Comparison of ENCODE assay signal across 13 cellular contexts in genomic region chr1:18109058-18109755, GRCh38. TPM values are rescaled to one million over a fixed set of nuclear protein-coding genes. Genes with fewer than 3 reads are reported as not detected.
DNase-seq lines count a peak whose midpoint lies in the region; ATAC-seq and TF ChIP-seq lines count a peak whose summit lies in the region.
"Had no signal": no experiment of that assay in that cellular context is flagged by ENCODE, and none has a peak within 500 bp of the region (broad histone marks: within the 10 kb centered on the region; RNA-seq: fewer than 3 reads in every experiment).

No MANE protein-coding gene starts in this region.

- 1 to 2% methylated on average over 22 to 32 of the region's 32 CpGs for WGBS in endodermal cell (ENCODE audit: insufficient coverage in 1 of 2, insufficient read length in 1 of 2), 2 experiments

- H3K4me3 Mint-ChIP-seq in endodermal cell, result peak overlapping the region; percentile 49

- no peaks in the 10 kb centered on the region for H3K36me3 Mint-ChIP-seq in endodermal cell (ENCODE audit: low read depth)

- no peaks in the 10 kb centered on the region for H3K9me3 ChIP-seq in endodermal cell (ENCODE audit: control insufficient read depth, low read length)
- H3K9me3 ChIP-seq: transverse colon had no signal

- peaks cover 6% of the 10 kb centered on the region for H3K4me1 ChIP-seq in endodermal cell (ENCODE audit: control insufficient read depth, insufficient read depth, low read length)

- peaks cover 17% of the 10 kb centered on the region for H3K4me1 Mint-ChIP-seq in endodermal cell

- no peak overlapping the region for H3K27ac ChIP-seq in endodermal cell (ENCODE audit: low read depth, low read length)
- H3K27ac ChIP-seq: transverse colon had no signal

- peaks cover 91% of the 10 kb centered on the region for H3K27me3 Mint-ChIP-seq in endodermal cell (ENCODE audit: insufficient read depth)

- no peak overlapping the region for H3K9ac ChIP-seq in endodermal cell (ENCODE audit: extremely low read depth, low read length, poor library complexity, severe bottlenecking)

- DNase-seq in NCI-H2171 treated with DMSO at 0.1 percent for 48 hours (lab: John Stamatoyannopoulos, UW) (peak; percentile 22), NCI-H2171 (lab: John Stamatoyannopoulos, UW) (no peak), NCI-H2196 treated with DMSO at 0.1 percent for 48 hours (lab: John Stamatoyannopoulos, UW; ENCODE audit: unreplicated experiment) (peak; percentile 56), endodermal cell (peak; percentile 76), retina (peak; percentile 57), DMS114 treated with DMSO at 0.1 percent for 48 hours (lab: John Stamatoyannopoulos, UW; ENCODE audit: unreplicated experiment) (no peak), foreskin melanocyte (no peak)
- DNase-seq: activated T-cell treated with anti-CD3 and anti-CD28 coated beads, Interleukin-2, amount 50 U/mL, for 1 hour; central memory CD4-positive, alpha-beta T cell; stimulated activated CD4-positive, alpha-beta T cell treated with anti-CD3 and anti-CD28 coated beads, Interleukin-4, amount 100 ng/mL, for 4 hours; transverse colon had no signal

- ATAC-seq in HG02623 (IDR thresholded peaks at IDR 0.05; ENCODE audit: unreplicated experiment), result no peak

- no peaks in the 10 kb centered on the region for H3K36me3 ChIP-seq in endodermal cell (ENCODE audit: control insufficient read depth, insufficient read depth, low read length)
- H3K36me3 ChIP-seq: transverse colon had no signal

- H3K27ac Mint-ChIP-seq in endodermal cell, result no peak overlapping the region

- peaks cover 95% of the 10 kb centered on the region for H3K27me3 ChIP-seq in endodermal cell (ENCODE audit: control insufficient read depth, insufficient read depth, low read length, poor library complexity, severe bottlenecking)

- TF ChIP-seq CTCF in endodermal cell (conservative IDR thresholded peaks at IDR 0.05), result no peak

- H3K9me3 Mint-ChIP-seq in endodermal cell, result no peaks in the 10 kb centered on the region

- H3K4me3 ChIP-seq in endodermal cell (ENCODE audit: low read length), result peak overlapping the region; percentile 72

RNA-seq across cellular contexts. Expression of gene IGSF21, which starts 1.6 kb away (rescaled TPM):
- total RNA-seq in endodermal cell, result 1 to 10 TPM; 1.3 to 1.7 TPM
- 2.9 TPM for polyA plus RNA-seq in endodermal cell (2013, experiment 1 of 2)
- 1.7 TPM for polyA plus RNA-seq in endodermal cell (2013, experiment 2 of 2)
- total RNA-seq: glomerular endothelial cell had no signal

Comparison
In these comparisons a context has a peak if more than half of its experiments do, and no peak if none do; other contexts are left out.
1. DNase-seq: peak in NCI-H2171 treated with DMSO at 0.1 percent for 48 hours (single experiment), NCI-H2196 treated with DMSO at 0.1 percent for 48 hours (single experiment), endodermal cell (single experiment) and retina (single experiment); none in NCI-H2171 (single experiment), DMS114 treated with DMSO at 0.1 percent for 48 hours (single experiment) and foreskin melanocyte (single experiment).